In the genomic region with DNA sequence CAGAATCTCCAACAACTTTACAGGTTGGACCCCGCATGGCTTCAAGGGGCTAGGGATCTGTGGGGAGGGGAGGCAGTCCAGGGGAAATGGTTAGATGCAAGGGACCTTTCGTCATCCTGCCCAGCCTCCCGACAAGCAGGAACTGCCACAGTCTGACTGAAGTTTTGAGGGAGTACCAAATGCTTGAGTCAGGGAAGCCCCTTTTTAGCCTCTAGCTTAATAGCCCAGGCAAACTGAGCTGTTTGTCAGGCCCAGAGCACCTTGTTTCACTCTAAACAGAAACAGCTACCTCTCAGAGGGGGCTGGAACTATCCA, we compare ENCODE assay signal across 8 cellular contexts. TPM values are rescaled to one million over a fixed set of nuclear protein-coding genes. Genes with fewer than 3 reads are reported as not detected.
DNase-seq lines count a peak whose midpoint lies in the region; ATAC-seq and TF ChIP-seq lines count a peak whose summit lies in the region.

No MANE protein-coding gene starts in this region.

- no peak overlapping the region for H2AK5ac ChIP-seq in trophoblast cell (ENCODE audit: low read length)

- no peak for ATAC-seq in GM18505 (IDR thresholded peaks at IDR 0.05; ENCODE audit: unreplicated experiment)

- H4K12ac ChIP-seq in trophoblast cell (ENCODE audit: low read depth, low read length): no peak overlapping the region

- no peak for TF ChIP-seq CTCF in epithelial cell of proximal tubule (conservative IDR thresholded peaks at IDR 0.05; ENCODE audit: low read depth, low read length)

- H2BK5ac ChIP-seq in trophoblast cell (ENCODE audit: low read depth, low read length, poor library complexity): no peak overlapping the region

- no peaks in the 10 kb centered on the region for H3K27me3 ChIP-seq in trophoblast cell (ENCODE audit: insufficient read depth, low read length)

- peak overlapping the region; percentile 95 for H3K4me3 Mint-ChIP-seq in activated T-cell treated with anti-CD3 and anti-CD28 coated beads, Interleukin-2, amount 50 U/mL, for 24 hours

- no peak overlapping the region for H3K14ac ChIP-seq in trophoblast cell (ENCODE audit: low read length)

- no CpG with 5 or more reads among the region's 3 CpGs for WGBS in trophoblast cell (ENCODE audit: extremely low coverage, insufficient coverage, insufficient read length)

- no peak overlapping the region for H3K4ac ChIP-seq in trophoblast cell (ENCODE audit: low read depth, low read length)

- peaks cover 8 to 12% of the 10 kb centered on the region in 2 experiments for H3K36me3 ChIP-seq in trophoblast cell (ENCODE audit: control insufficient read depth in 1 of 2, insufficient read depth in 2 of 2, low read length in 2 of 2)

- H3K79me1 ChIP-seq in trophoblast cell (ENCODE audit: low read length): peaks cover 5% of the 10 kb centered on the region

- H3K9me3 ChIP-seq in trophoblast cell (ENCODE audit: insufficient read depth, low read depth, low read length): peaks cover 2% of the 10 kb centered on the region

- no peak overlapping the region for H2BK12ac ChIP-seq in trophoblast cell (ENCODE audit: low read length)

- H3K18ac ChIP-seq in trophoblast cell (ENCODE audit: low read length): no peak overlapping the region

- H3K36me3 Mint-ChIP-seq in activated T-cell treated with anti-CD3 and anti-CD28 coated beads, Interleukin-2, amount 50 U/mL, for 24 hours (ENCODE audit: low read depth): peaks cover 54% of the 10 kb centered on the region

- no peak for TF ChIP-seq POLR2A in GM18505 (IDR thresholded peaks at IDR 0.05; ENCODE audit: borderline replicate concordance, extremely low read depth, insufficient read depth, insufficient read length)

- peak overlapping the region; percentile 23 for H2AFZ ChIP-seq in trophoblast cell (ENCODE audit: insufficient read depth, low read length, poor library complexity)

- H3K27ac ChIP-seq in trophoblast cell (ENCODE audit: low read depth, low read length): no peak overlapping the region

- DNase-seq in activated T-cell treated with anti-CD3 and anti-CD28 coated beads, Interleukin-2, amount 50 U/mL, for 24 hours: no peak
- DNase-seq in activated T-cell treated with anti-CD3 and anti-CD28 coated beads, Interleukin-2, amount 50 U/mL, for 1 hour: no peak
- DNase-seq in SKM-1 (lab: John Stamatoyannopoulos, UW; ENCODE audit: unreplicated experiment) (peak; percentile 57), epithelial cell of proximal tubule (ENCODE audit: low read depth) (no peak), trophoblast cell (no peak), AG08395 (ENCODE audit: low spot score) (no peak), SHP77 treated with DMSO at 0.1 percent for 48 hours (lab: John Stamatoyannopoulos, UW) (no peak)

- H3K4me1 ChIP-seq in trophoblast cell (ENCODE audit: control insufficient read depth in 1 of 2, insufficient read depth in 2 of 2, low read length in 2 of 2): peaks cover 8 to 11% of the 10 kb centered on the region in 2 experiments

- H3K27ac Mint-ChIP-seq in activated T-cell treated with anti-CD3 and anti-CD28 coated beads, Interleukin-2, amount 50 U/mL, for 24 hours: peak overlapping the region; percentile 94

- H3K4me2 ChIP-seq in trophoblast cell (ENCODE audit: low read length): peak overlapping the region; percentile 71

- H3K27me3 Mint-ChIP-seq in activated T-cell treated with anti-CD3 and anti-CD28 coated beads, Interleukin-2, amount 50 U/mL, for 24 hours: no peaks in the 10 kb centered on the region

- no peaks in the 10 kb centered on the region for H3K9me3 Mint-ChIP-seq in activated T-cell treated with anti-CD3 and anti-CD28 coated beads, Interleukin-2, amount 50 U/mL, for 24 hours

- H3K9ac ChIP-seq in trophoblast cell (ENCODE audit: low read length): no peak overlapping the region

- H2BK120ac ChIP-seq in trophoblast cell (ENCODE audit: insufficient read depth, low read length, poor library complexity): no peak overlapping the region

- peaks cover 34% of the 10 kb centered on the region for H3K4me1 Mint-ChIP-seq in activated T-cell treated with anti-CD3 and anti-CD28 coated beads, Interleukin-2, amount 50 U/mL, for 24 hours (ENCODE audit: low read depth)

- H4K91ac ChIP-seq in trophoblast cell (ENCODE audit: low read depth, low read length): no peak overlapping the region

- no peak overlapping the region for H3K23ac ChIP-seq in trophoblast cell (ENCODE audit: low read length)

- H3K4me3 ChIP-seq in epithelial cell of proximal tubule (ENCODE audit: low read depth, low read length) (peak overlapping the region; percentile 94), trophoblast cell (ENCODE audit: low read depth, low read length) (peak overlapping the region; percentile 89)

- H4K8ac ChIP-seq in trophoblast cell (ENCODE audit: low read depth, low read length): no peak overlapping the region

- H3K79me2 ChIP-seq in trophoblast cell (ENCODE audit: control insufficient read depth, insufficient read depth, low read length, poor library complexity): peaks cover 2% of the 10 kb centered on the region

RNA-seq across cellular contexts. Expression of a gene that starts 1.1 kb away (rescaled TPM):
- 57.9 and 83.1 TPM in 2 replicates for total RNA-seq in epithelial cell of proximal tubule
- polyA plus RNA-seq in trophoblast cell (2013): 7.3 and 7.9 TPM in 2 replicates

RNA-seq across cellular contexts. Expression of a gene that starts 57.3 kb away (rescaled TPM):
- 18.0 and 23.4 TPM in 2 replicates for total RNA-seq in epithelial cell of proximal tubule
- 17.6 and 17.9 TPM in 2 replicates for polyA plus RNA-seq in trophoblast cell (2013)
